Comparison of ENCODE assay signal across 1 cellular context in the genomic region with DNA sequence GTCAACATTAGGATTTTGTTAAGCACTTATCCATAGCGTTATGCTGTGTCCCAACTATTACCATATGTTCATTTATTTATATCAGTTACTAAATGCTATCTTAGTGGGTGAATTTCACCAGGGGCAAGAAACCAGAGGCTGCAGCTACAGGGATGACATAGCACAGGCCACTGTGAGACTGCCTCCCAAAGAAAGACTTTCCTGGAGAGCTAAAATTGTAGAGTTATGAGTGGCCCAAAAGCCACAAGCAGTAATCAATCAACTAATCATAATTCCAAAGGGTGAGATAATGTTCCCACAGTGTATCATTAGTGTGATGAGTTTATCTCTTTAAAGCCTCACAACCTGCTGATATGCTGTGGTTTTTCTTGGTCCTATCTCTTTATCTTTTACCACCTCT.
TF ChIP-seq lines count a peak whose summit lies in the region.

No MANE protein-coding gene starts in this region.

TF ChIP-seq in A549, 52 proteins besides CTCF, POLR2A, EP300 and RAD21 (continued from another document):
- TF ChIP-seq, protein P1, sequence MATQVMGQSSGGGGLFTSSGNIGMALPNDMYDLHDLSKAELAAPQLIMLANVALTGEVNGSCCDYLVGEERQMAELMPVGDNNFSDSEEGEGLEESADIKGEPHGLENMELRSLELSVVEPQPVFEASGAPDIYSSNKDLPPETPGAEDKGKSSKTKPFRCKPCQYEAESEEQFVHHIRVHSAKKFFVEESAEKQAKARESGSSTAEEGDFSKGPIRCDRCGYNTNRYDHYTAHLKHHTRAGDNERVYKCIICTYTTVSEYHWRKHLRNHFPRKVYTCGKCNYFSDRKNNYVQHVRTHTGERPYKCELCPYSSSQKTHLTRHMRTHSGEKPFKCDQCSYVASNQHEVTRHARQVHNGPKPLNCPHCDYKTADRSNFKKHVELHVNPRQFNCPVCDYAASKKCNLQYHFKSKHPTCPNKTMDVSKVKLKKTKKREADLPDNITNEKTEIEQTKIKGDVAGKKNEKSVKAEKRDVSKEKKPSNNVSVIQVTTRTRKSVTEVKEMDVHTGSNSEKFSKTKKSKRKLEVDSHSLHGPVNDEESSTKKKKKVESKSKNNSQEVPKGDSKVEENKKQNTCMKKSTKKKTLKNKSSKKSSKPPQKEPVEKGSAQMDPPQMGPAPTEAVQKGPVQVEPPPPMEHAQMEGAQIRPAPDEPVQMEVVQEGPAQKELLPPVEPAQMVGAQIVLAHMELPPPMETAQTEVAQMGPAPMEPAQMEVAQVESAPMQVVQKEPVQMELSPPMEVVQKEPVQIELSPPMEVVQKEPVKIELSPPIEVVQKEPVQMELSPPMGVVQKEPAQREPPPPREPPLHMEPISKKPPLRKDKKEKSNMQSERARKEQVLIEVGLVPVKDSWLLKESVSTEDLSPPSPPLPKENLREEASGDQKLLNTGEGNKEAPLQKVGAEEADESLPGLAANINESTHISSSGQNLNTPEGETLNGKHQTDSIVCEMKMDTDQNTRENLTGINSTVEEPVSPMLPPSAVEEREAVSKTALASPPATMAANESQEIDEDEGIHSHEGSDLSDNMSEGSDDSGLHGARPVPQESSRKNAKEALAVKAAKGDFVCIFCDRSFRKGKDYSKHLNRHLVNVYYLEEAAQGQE (IDR thresholded peaks at IDR 0.05), result no peak
